Comparison of ENCODE assay signal across 8 cellular contexts in genomic region chr13:50122465-50122864, GRCh38.
DNase-seq lines count a peak whose midpoint lies in the region; TF ChIP-seq lines count a peak whose summit lies in the region.

No MANE protein-coding gene starts in this region.

- DNase-seq in activated naive CD4-positive, alpha-beta T cell treated with anti-CD3 and anti-CD28 coated beads, Interleukin-2, amount 10 ng/mL, durations not matched to agents 7 days and 5 days: no peak
- no peak for DNase-seq in activated naive CD4-positive, alpha-beta T cell treated with Interleukin-2 at 50 U/mL for 16 hours
- DNase-seq in OCI-LY7 (ENCODE audit: low spot score): peak; percentile 32
- no peak for DNase-seq in glutamatergic neuron
- DNase-seq in tibial artery: no peak
- no peak for DNase-seq in GM03348 (ENCODE audit: low spot score)
- DNase-seq in DMS114 treated with DMSO at 0.1 percent for 48 hours (lab: John Stamatoyannopoulos, UW; ENCODE audit: unreplicated experiment): no peak
- no peak for DNase-seq in NCI-H748 treated with DMSO at 0.1 percent for 48 hours (lab: John Stamatoyannopoulos, UW)

- no peaks in the 10 kb centered on the region for H3K9me2 ChIP-seq in OCI-LY7 (ENCODE audit: insufficient read depth, low read length)

- peaks cover 4% of the 10 kb centered on the region for H3K27me3 Mint-ChIP-seq in activated naive CD4-positive, alpha-beta T cell treated with anti-CD3 and anti-CD28 coated beads, Interleukin-2, amount 10 ng/mL, durations not matched to agents 7 days and 5 days
- H3K27me3 Mint-ChIP-seq in glutamatergic neuron (ENCODE audit: unreplicated experiment): peaks cover 11% of the 10 kb centered on the region

- H3K4me1 ChIP-seq in OCI-LY7 (ENCODE audit: insufficient read depth, low read length, poor library complexity, severe bottlenecking): peaks cover 49% of the 10 kb centered on the region
- peaks cover 0 to 35% (median 27%) of the 10 kb centered on the region in 4 donors for H3K4me1 ChIP-seq in tibial artery

- H3K79me2 ChIP-seq in OCI-LY7 (ENCODE audit: insufficient read depth, low read depth, low read length): peaks cover 47% of the 10 kb centered on the region; the same call in 1 of the 2 replicates

- no peak overlapping the region for H3K27ac ChIP-seq in OCI-LY7 (ENCODE audit: low read depth, low read length, poor library complexity, severe bottlenecking)
- H3K27ac ChIP-seq in tibial artery: peak overlapping the region; percentile 100

- H3K4me3 ChIP-seq in OCI-LY7 (ENCODE audit: low read depth, low read length, poor library complexity, severe bottlenecking) (peak overlapping the region; percentile 81), tibial artery (no peak overlapping the region)

- peaks cover 33% of the 10 kb centered on the region for H3K36me3 Mint-ChIP-seq in activated naive CD4-positive, alpha-beta T cell treated with anti-CD3 and anti-CD28 coated beads, Interleukin-2, amount 10 ng/mL, durations not matched to agents 7 days and 5 days
- no peaks in the 10 kb centered on the region for H3K36me3 Mint-ChIP-seq in glutamatergic neuron (ENCODE audit: unreplicated experiment)

- CTCF ChIA-PET in activated naive CD4-positive, alpha-beta T cell treated with anti-CD3 and anti-CD28 coated beads, Interleukin-2, amount 10 ng/mL, durations not matched to agents 7 days and 5 days (lab: Charles Lee): interaction anchor here (0.9 to 2.9 kb wide), 2 partner anchors 38 to 125 kb away, joined by 4 to 8 read pairs; partner anchors contain the start of gene TRIM13
- CTCF ChIA-PET in OCI-LY7 (lab: Charles Lee; ENCODE audit: unreplicated experiment): no interaction called here

- no peaks in the 10 kb centered on the region for H3K9me3 Mint-ChIP-seq in activated naive CD4-positive, alpha-beta T cell treated with anti-CD3 and anti-CD28 coated beads, Interleukin-2, amount 10 ng/mL, durations not matched to agents 7 days and 5 days
- peaks cover 12% of the 10 kb centered on the region for H3K9me3 Mint-ChIP-seq in glutamatergic neuron (ENCODE audit: unreplicated experiment)

- peaks cover 40% of the 10 kb centered on the region for H3K4me1 Mint-ChIP-seq in activated naive CD4-positive, alpha-beta T cell treated with anti-CD3 and anti-CD28 coated beads, Interleukin-2, amount 10 ng/mL, durations not matched to agents 7 days and 5 days
- peaks cover 28% of the 10 kb centered on the region for H3K4me1 Mint-ChIP-seq in glutamatergic neuron (ENCODE audit: low read depth, unreplicated experiment)

- POLR2A ChIA-PET in OCI-LY7 (lab: Charles Lee): interaction anchor here (0.8 to 8.3 kb wide), 4 partner anchors 15 to 47 kb away, joined by 3 to 94 read pairs (median 4); no protein-coding TSS in a partner anchor

- H3K9me3 ChIP-seq in OCI-LY7 (ENCODE audit: low read length) (no peaks in the 10 kb centered on the region), tibial artery (no peaks in the 10 kb centered on the region)

- BruUV-seq in OCI-LY7 (replicated peaks; lab: Mats Ljungman, UMichigan): no TSS peak

- TF ChIP-seq CTCF in OCI-LY7 (conservative IDR thresholded peaks at IDR 0.05; ENCODE audit: low read length) (no peak), glutamatergic neuron (IDR thresholded peaks at IDR 0.05; ENCODE audit: partially characterized antibody, unreplicated experiment) (no peak), tibial artery (IDR thresholded peaks at IDR 0.05) (no peak)

- no peak overlapping the region for H3K27ac Mint-ChIP-seq in activated naive CD4-positive, alpha-beta T cell treated with anti-CD3 and anti-CD28 coated beads, Interleukin-2, amount 10 ng/mL, durations not matched to agents 7 days and 5 days
- no peak overlapping the region for H3K27ac Mint-ChIP-seq in glutamatergic neuron (ENCODE audit: unreplicated experiment)

- H3K4me2 ChIP-seq in OCI-LY7 (ENCODE audit: low read length): peak overlapping the region; percentile 89

- peak overlapping the region; percentile 19 for H3K4me3 Mint-ChIP-seq in activated naive CD4-positive, alpha-beta T cell treated with anti-CD3 and anti-CD28 coated beads, Interleukin-2, amount 10 ng/mL, durations not matched to agents 7 days and 5 days
- peak overlapping the region; percentile 23 for H3K4me3 Mint-ChIP-seq in glutamatergic neuron (ENCODE audit: unreplicated experiment)

- no peak overlapping the region for H2AFZ ChIP-seq in OCI-LY7 (ENCODE audit: low read length)

- H3K36me3 ChIP-seq in OCI-LY7 (ENCODE audit: insufficient read depth, low read length) (no peaks in the 10 kb centered on the region), tibial artery (no peaks in the 10 kb centered on the region)

- no peaks in the 10 kb centered on the region for H3K27me3 ChIP-seq in tibial artery

- peaks cover 15% of the 10 kb centered on the region; the same call in 1 of the 2 replicates for H4K20me1 ChIP-seq in OCI-LY7 (ENCODE audit: insufficient read depth, low read length)

- intact Hi-C loops in OCI-LY7 (cut with micrococcal nuclease; ENCODE audit: unreplicated experiment) (loop anchor here (5.0 kb wide), 2 partner anchors 145 to 680 kb away; no protein-coding TSS in a partner anchor), tibial artery (cut with DNase I; ENCODE audit: low total_unique reads) (loop anchor here (10.0 kb wide), 2 partner anchors 328 to 1612 kb away; partner anchors contain the start of gene KPNA3)
